13 cellular contexts compared by ENCODE assay signal in genomic region chr2:86201951-86202692, GRCh38. TPM values are rescaled to one million over a fixed set of nuclear protein-coding genes. Genes with fewer than 3 reads are reported as not detected.
DNase-seq lines count a peak whose midpoint lies in the region; ATAC-seq and TF ChIP-seq lines count a peak whose summit lies in the region.
"Had no signal": no experiment of that assay in that cellular context is flagged by ENCODE, and none has a peak within 500 bp of the region (broad histone marks: within the 10 kb centered on the region; RNA-seq: fewer than 3 reads in every experiment).

No MANE protein-coding gene starts in this region.

- H3K27ac Mint-ChIP-seq in mesothelial cell of epicardium = peak overlapping the region; percentile 49
- H3K27ac Mint-ChIP-seq: activated naive CD4-positive, alpha-beta T cell treated with anti-CD3 and anti-CD28 coated beads, Interleukin-2, amount 50 U/mL, for 72 hours had no signal

- no peak overlapping the region for H3K9ac ChIP-seq in HUES48 (ENCODE audit: low read depth, low read length)

- H3K4me1 ChIP-seq in HUES48 (ENCODE audit: control insufficient read depth, insufficient read depth, low read length) = peaks cover 13% of the 10 kb centered on the region
- H3K4me1 ChIP-seq in upper lobe of left lung = peaks cover 10 to 18% (median 13%) of the 10 kb centered on the region in 4 donors

- WGBS in upper lobe of left lung, 2 donors = 79 to 86% methylated on average over 6 of the region's 6 CpGs

- peak; percentile 2 for TF ChIP-seq CTCF in astrocyte of the spinal cord (IDR thresholded peaks at IDR 0.05; ENCODE audit: low read depth, low read length)
- TF ChIP-seq CTCF in mesothelial cell of epicardium (IDR thresholded peaks at IDR 0.05; ENCODE audit: unreplicated experiment) = no peak
- no peak for TF ChIP-seq CTCF in GM10248 (IDR thresholded peaks at IDR 0.05; ENCODE audit: control extremely low read depth, extremely low read depth, low read depth, missing control alignments)
- TF ChIP-seq CTCF in upper lobe of left lung (IDR thresholded peaks at IDR 0.05) = no peak

- TF ChIP-seq EP300 in upper lobe of left lung (IDR thresholded peaks at IDR 0.05) = no peak

- no peaks in the 10 kb centered on the region for H3K9me3 ChIP-seq in HUES48 (ENCODE audit: control insufficient read depth, insufficient read depth, low read length)
- no peaks in the 10 kb centered on the region for H3K9me3 ChIP-seq in upper lobe of left lung
- H3K9me3 ChIP-seq: sigmoid colon had no signal

- POLR2A ChIA-PET in GM10248 (lab: Yijun Ruan, JAX) = no interaction called here

- H3K36me3 Mint-ChIP-seq in mesothelial cell of epicardium = peaks cover 6% of the 10 kb centered on the region

- H3K4me3 ChIP-seq in HUES48 (ENCODE audit: low read depth, low read length) = peak overlapping the region; percentile 20; the same call in 1 of the 2 replicates
- H3K4me3 ChIP-seq in astrocyte of the spinal cord (ENCODE audit: low read depth, low read length) = no peak overlapping the region
- no peak overlapping the region for H3K4me3 ChIP-seq in upper lobe of left lung
- H3K4me3 ChIP-seq: sigmoid colon had no signal

- no peak for TF ChIP-seq POLR2A in upper lobe of left lung (IDR thresholded peaks at IDR 0.05)

- peak overlapping the region; percentile 49 for H3K27ac ChIP-seq in HUES48 (ENCODE audit: low read depth, low read length)
- H3K27ac ChIP-seq in upper lobe of left lung = no peak overlapping the region
- H3K27ac ChIP-seq: WERI-Rb-1 had no signal

- DNase-seq in Ammon's horn (ENCODE audit: low spot score) = peak; percentile 61
- DNase-seq in astrocyte of the spinal cord (ENCODE audit: low read depth, low spot score) = no peak
- DNase-seq in mesothelial cell of epicardium (ENCODE audit: low spot score in 2 of 2, unreplicated experiment in 2 of 2) = no peak
- no peak for DNase-seq in GM10248 (ENCODE audit: extremely low spot score)
- DNase-seq in upper lobe of left lung = no peak
- DNase-seq in NCI-H524 treated with DMSO at 0.1 percent for 48 hours (lab: John Stamatoyannopoulos, UW) = no peak
- DNase-seq: left colon, NCI-H748 treated with DMSO at 0.1 percent for 48 hours, sigmoid colon, WERI-Rb-1 had no signal

- H3K4me1 Mint-ChIP-seq in mesothelial cell of epicardium = peaks cover 20% of the 10 kb centered on the region

- in situ Hi-C loops in astrocyte of the spinal cord (cut with HindIII; ENCODE audit: low sequenced_read_pairs) = no loop called here

- H3K9me3 Mint-ChIP-seq in mesothelial cell of epicardium = no peaks in the 10 kb centered on the region
- H3K9me3 Mint-ChIP-seq: activated naive CD4-positive, alpha-beta T cell treated with anti-CD3 and anti-CD28 coated beads, Interleukin-2, amount 50 U/mL, for 72 hours had no signal

- H3K36me3 ChIP-seq in HUES48 (ENCODE audit: control insufficient read depth, insufficient read depth, low read length) (peaks cover 17% of the 10 kb centered on the region), upper lobe of left lung (peaks cover 0 to 13% (median 11%) of the 10 kb centered on the region in 4 donors)

- H3K27me3 Mint-ChIP-seq in mesothelial cell of epicardium (ENCODE audit: low read depth) = no peaks in the 10 kb centered on the region

- H3K27me3 ChIP-seq in HUES48 (ENCODE audit: control insufficient read depth, insufficient read depth, low read length) (no peaks in the 10 kb centered on the region), upper lobe of left lung (no peaks in the 10 kb centered on the region)
- H3K27me3 ChIP-seq: sigmoid colon had no signal

- no peak overlapping the region for H3K4me3 Mint-ChIP-seq in mesothelial cell of epicardium

- no peak for ATAC-seq in upper lobe of left lung (ENCODE audit: low FRiP score in 2 of 2)
- ATAC-seq in GM21526 (IDR thresholded peaks at IDR 0.05; ENCODE audit: low FRiP score, unreplicated experiment) = no peak
- ATAC-seq: activated naive CD4-positive, alpha-beta T cell treated with anti-CD3 and anti-CD28 coated beads, Interleukin-2, amount 50 U/mL, for 72 hours; left colon had no signal

- CTCF ChIA-PET in GM10248 (lab: Yijun Ruan, JAX) = interaction anchor here (0.6 to 6.0 kb wide), 5 partner anchors 19 to 580 kb away, joined by 3 to 22 read pairs (median 3); no protein-coding TSS in a partner anchor

RNA-seq across cellular contexts. Expression of gene MRPL35, which starts 2.9 kb away (rescaled TPM):
- total RNA-seq in mesothelial cell of epicardium = 21.9 to 22.4 TPM (median 22.0 TPM) in 3 replicates
- 10 to 100 TPM in 5 of 6 donors, 1 to 10 TPM in 1; 9.9 to 21.5 (median 16.6) TPM for total RNA-seq in upper lobe of left lung

RNA-seq across cellular contexts. Expression of gene IMMT, which starts 6.9 kb away (rescaled TPM):
- total RNA-seq in mesothelial cell of epicardium = 70.4 to 74.2 TPM (median 72.6 TPM) in 3 replicates
- 10 to 100 TPM; 36.7 to 65.4 (median 54.8) TPM for total RNA-seq in upper lobe of left lung
